Comparison of ENCODE assay signal across 8 cellular contexts in genomic region chr1:50873458-50874187, GRCh38.
DNase-seq lines count a peak whose midpoint lies in the region; ATAC-seq, FAIRE-seq and TF ChIP-seq lines count a peak whose summit lies in the region.

No MANE protein-coding gene starts in this region.

- H3K4me3 Mint-ChIP-seq in stimulated activated naive B cell treated with anti-CD40 and anti-IgM and Interleukin-4, amounts not matched to agents 10 μg/mL and 1 μg/mL and 100 μg/mL, for 72 hours = no peak overlapping the region

- no peak overlapping the region for H3K9ac ChIP-seq in mesendoderm (ENCODE audit: low read length)

- no peak overlapping the region for H2BK15ac ChIP-seq in mesendoderm (replicated peaks; ENCODE audit: low read depth)

- no peak overlapping the region for H3K4ac ChIP-seq in mesendoderm (ENCODE audit: low read depth, low read length)

- peak; percentile 38 to 59; a peak in 4 of 5 replicates for TF ChIP-seq RAD21 in A549 (conservative IDR thresholded peaks at IDR 0.05 in 1 of 2, IDR thresholded peaks at IDR 0.05 in 1 of 2)

- H3K4me1 Mint-ChIP-seq in stimulated activated naive B cell treated with anti-CD40 and anti-IgM and Interleukin-4, amounts not matched to agents 10 μg/mL and 1 μg/mL and 100 μg/mL, for 72 hours = peaks cover 5 to 26% of the 10 kb centered on the region in 2 donors

- WGBS in A549 (ENCODE audit: missing lambda C conversion rate) = 44% methylated on average over 5 of the region's 5 CpGs
- no CpG with 5 or more reads among the region's 5 CpGs for WGBS in mesendoderm (ENCODE audit: extremely low coverage, insufficient coverage, low lambda C conversion rate)

- in situ Hi-C loops in GM13977 (cut with MboI; ENCODE audit: low pct_unique_long_range_greater_than_20kb, low sequenced_read_pairs, unreplicated experiment) = loop anchor here (25.0 kb wide), 1 partner anchor 314 kb away; no protein-coding TSS in a partner anchor

- CTCF ChIA-PET in A549 (lab: Yijun Ruan, JAX) = interaction anchor here (0.6 to 1.6 kb wide), 4 partner anchors 25 to 316 kb away, joined by 3 to 4 read pairs (median 3); no protein-coding TSS in a partner anchor

- H3K4me3 ChIP-seq in A549 (no peak overlapping the region), dorsolateral prefrontal cortex (no peak overlapping the region), mesendoderm (ENCODE audit: low read length) (no peak overlapping the region)

- ATAC-seq in A549 (peak; percentile 90 to 95), HG02798 (IDR thresholded peaks at IDR 0.05; ENCODE audit: poor library complexity, unreplicated experiment) (peak; percentile 95)
- peak; percentile 95 to 99 for ATAC-seq in stimulated activated naive B cell treated with anti-CD40 and anti-IgM and Interleukin-4, amounts not matched to agents 10 μg/mL and 1 μg/mL and 100 μg/mL, for 72 hours (replicated peaks)

- H3K4me1 ChIP-seq in A549 (peaks cover 4% of the 10 kb centered on the region; the same call in 1 of the 3 replicates), mesendoderm (ENCODE audit: control insufficient read depth, low read depth, low read length) (no peaks in the 10 kb centered on the region)

- H3K27me3 ChIP-seq in dorsolateral prefrontal cortex (no peaks in the 10 kb centered on the region), mesendoderm (ENCODE audit: insufficient read depth, low read length, poor library complexity) (no peaks in the 10 kb centered on the region)

- peaks cover 2 to 3% of the 10 kb centered on the region in 2 donors for H3K36me3 Mint-ChIP-seq in stimulated activated naive B cell treated with anti-CD40 and anti-IgM and Interleukin-4, amounts not matched to agents 10 μg/mL and 1 μg/mL and 100 μg/mL, for 72 hours

- TF ChIP-seq POLR2A in A549 (IDR thresholded peaks at IDR 0.05; ENCODE audit: low read length) = no peak

- H3K9me3 ChIP-seq in A549 = no peaks in the 10 kb centered on the region

- FAIRE-seq in A549 (lab: Jason Lieb, UNC) = no peak

- H3K79me2 ChIP-seq in mesendoderm (ENCODE audit: control insufficient read depth, insufficient read depth, low read length) = no peaks in the 10 kb centered on the region

- no peak overlapping the region for H3K18ac ChIP-seq in mesendoderm (ENCODE audit: low read length)

- H3K27ac Mint-ChIP-seq in stimulated activated naive B cell treated with anti-CD40 and anti-IgM and Interleukin-4, amounts not matched to agents 10 μg/mL and 1 μg/mL and 100 μg/mL, for 72 hours = no peak overlapping the region

- H3K4me2 ChIP-seq in A549 (peak overlapping the region; percentile 38; the same call in 2 of the 3 replicates), mesendoderm (ENCODE audit: low read length) (no peak overlapping the region)

- POLR2A ChIA-PET in A549 (lab: Yijun Ruan, JAX) = no interaction called here

- no peak overlapping the region for H3K23ac ChIP-seq in mesendoderm (ENCODE audit: low read length)

- DNase-seq in A549 (ENCODE audit: low read depth in 1 of 2, low spot score in 1 of 2) = peak; percentile 9 to 78
- DNase-seq in GM13977 (ENCODE audit: low spot score) = peak; percentile 51
- DNase-seq in NCI-H128 (lab: John Stamatoyannopoulos, UW; ENCODE audit: unreplicated experiment) = peak; percentile 25
- DNase-seq in activated CD4-positive, CD25-positive, alpha-beta regulatory T cell treated with anti-CD3 and anti-CD28 coated beads, Interleukin-2, amount 50 U/mL, for 72 hours = peak; percentile 65
- peak in 3 of 10 donors; percentile 9 to 62 (median 30) for DNase-seq in dorsolateral prefrontal cortex
- DNase-seq in mesendoderm = peak; percentile 91
- peak; percentile 72 for DNase-seq in stimulated activated naive B cell treated with anti-CD40 and anti-IgM and Interleukin-4, amounts not matched to agents 10 μg/mL and 1 μg/mL and 100 μg/mL, for 72 hours

- no peak overlapping the region for H2BK5ac ChIP-seq in mesendoderm (ENCODE audit: low read length)

- peaks cover 3% of the 10 kb centered on the region for H3K79me1 ChIP-seq in mesendoderm (ENCODE audit: low read length)

- no peak for TF ChIP-seq EP300 in A549 (IDR thresholded peaks at IDR 0.05)

- H3K27me3 Mint-ChIP-seq in stimulated activated naive B cell treated with anti-CD40 and anti-IgM and Interleukin-4, amounts not matched to agents 10 μg/mL and 1 μg/mL and 100 μg/mL, for 72 hours = no peaks in the 10 kb centered on the region

- TF ChIP-seq CTCF in A549 (IDR thresholded peaks at IDR 0.05) = peak; percentile 81
- TF ChIP-seq CTCF in GM13977 (IDR thresholded peaks at IDR 0.05; ENCODE audit: extremely low read depth, insufficient read depth, missing control alignments) = peak; percentile 69
- peak in 47 of 56 donors; percentile 12 to 62 (median 40) for TF ChIP-seq CTCF in dorsolateral prefrontal cortex (IDR thresholded peaks at IDR 0.05 in 54 of 56, conservative IDR thresholded peaks at IDR 0.05 in 2 of 56; ENCODE audit: low read depth in 1 of 56, partially characterized antibody in 56 of 56)

- peak overlapping the region in 1 of 2 experiments; percentile 58; a peak in 3 of 6 replicates for H3K27ac ChIP-seq in A549
- no peak overlapping the region for H3K27ac ChIP-seq in dorsolateral prefrontal cortex
- no peak overlapping the region for H3K27ac ChIP-seq in mesendoderm (ENCODE audit: low read depth, low read length)

- H3K9me3 Mint-ChIP-seq in stimulated activated naive B cell treated with anti-CD40 and anti-IgM and Interleukin-4, amounts not matched to agents 10 μg/mL and 1 μg/mL and 100 μg/mL, for 72 hours = no peaks in the 10 kb centered on the region

- H4K8ac ChIP-seq in mesendoderm (ENCODE audit: low read depth, low read length) = no peak overlapping the region

- H2BK120ac ChIP-seq in mesendoderm (ENCODE audit: low read depth, low read length) = no peak overlapping the region

- no peak overlapping the region for H2AK5ac ChIP-seq in mesendoderm (ENCODE audit: low read length)

- intact Hi-C loops in dorsolateral prefrontal cortex (cut with DNase I) = no loop called here

- no peak overlapping the region for H3K56ac ChIP-seq in mesendoderm (ENCODE audit: low read length)

- no peaks in the 10 kb centered on the region for H3K36me3 ChIP-seq in mesendoderm (ENCODE audit: control insufficient read depth, insufficient read depth, low read length)

- H4K5ac ChIP-seq in mesendoderm (ENCODE audit: low read length) = no peak overlapping the region

TF ChIP-seq in A549, 52 proteins besides CTCF, POLR2A, EP300 and RAD21:
- TF ChIP-seq, protein P1, sequence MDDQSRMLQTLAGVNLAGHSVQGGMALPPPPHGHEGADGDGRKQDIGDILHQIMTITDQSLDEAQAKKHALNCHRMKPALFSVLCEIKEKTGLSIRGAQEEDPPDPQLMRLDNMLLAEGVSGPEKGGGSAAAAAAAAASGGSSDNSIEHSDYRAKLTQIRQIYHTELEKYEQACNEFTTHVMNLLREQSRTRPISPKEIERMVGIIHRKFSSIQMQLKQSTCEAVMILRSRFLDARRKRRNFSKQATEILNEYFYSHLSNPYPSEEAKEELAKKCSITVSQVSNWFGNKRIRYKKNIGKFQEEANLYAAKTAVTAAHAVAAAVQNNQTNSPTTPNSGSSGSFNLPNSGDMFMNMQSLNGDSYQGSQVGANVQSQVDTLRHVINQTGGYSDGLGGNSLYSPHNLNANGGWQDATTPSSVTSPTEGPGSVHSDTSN (IDR thresholded peaks at IDR 0.05) = no peak
- TF ChIP-seq KDM5A (IDR thresholded peaks at IDR 0.05) (peak; percentile 43; the same call in 1 of the 2 replicates), RCOR1 (IDR thresholded peaks at IDR 0.05; ENCODE audit: low read depth, low read length) (no peak), NFE2L2 (conservative IDR thresholded peaks at IDR 0.05; ENCODE audit: low read length) (no peak), JUNB (IDR thresholded peaks at IDR 0.05) (no peak), SMC3 (IDR thresholded peaks at IDR 0.05) (peak; percentile 48; the same call in 1 of the 3 replicates), FOSL2 (IDR thresholded peaks at IDR 0.05) (0 out of 2 replicates have a peak, but pooled peaks have one; percentile 10), FOSL2 (CRISPR knock-in tag; IDR thresholded peaks at IDR 0.05) (peak; percentile 64)
